In genomic region chr11:43919852-43920597, GRCh38 we compare ENCODE assay signal across 8 cellular contexts. TPM values are rescaled to one million over a fixed set of nuclear protein-coding genes. Genes with fewer than 3 reads are reported as not detected.
DNase-seq lines count a peak whose midpoint lies in the region; ATAC-seq and TF ChIP-seq lines count a peak whose summit lies in the region.
"Had no signal": no experiment of that assay in that cellular context is flagged by ENCODE, and none has a peak within 500 bp of the region (broad histone marks: within the 10 kb centered on the region; RNA-seq: fewer than 3 reads in every experiment).

No MANE protein-coding gene starts in this region.

- H3K4me1 ChIP-seq in colonic mucosa: no peaks in the 10 kb centered on the region
- peaks cover 0 to 27% (median 0%) of the 10 kb centered on the region in 4 donors for H3K4me1 ChIP-seq in right lobe of liver
- no peaks in the 10 kb centered on the region for H3K4me1 ChIP-seq in thymus (ENCODE audit: control insufficient read depth, insufficient read depth, low read length)

- DNase-seq in NCI-H187 treated with DMSO at 0.1 percent for 48 hours (lab: John Stamatoyannopoulos, UW): peak; percentile 44
- DNase-seq in colonic mucosa: no peak
- DNase-seq in right lobe of liver: no peak
- DNase-seq in stimulated activated CD4-positive, alpha-beta T cell treated with anti-CD3 and anti-CD28 coated beads, Interleukin-15, amount 100 ng/mL, for 24 hours: no peak
- DNase-seq in Ammon's horn (ENCODE audit: low spot score): no peak
- DNase-seq: activated naive CD4-positive, alpha-beta T cell treated with anti-CD3 and anti-CD28 coated beads, Interleukin-2, amount 50 U/mL, for 16 hours had no signal

- TF ChIP-seq CTCF in colonic mucosa (IDR thresholded peaks at IDR 0.05) (no peak), right lobe of liver (IDR thresholded peaks at IDR 0.05) (no peak)

- peak overlapping the region in 1 of 2 donors; percentile 27 for H3K9ac ChIP-seq in colonic mucosa (ENCODE audit: low read depth in 2 of 2, low read length in 2 of 2)

- no peaks in the 10 kb centered on the region for H3K27me3 ChIP-seq in colonic mucosa
- no peaks in the 10 kb centered on the region for H3K27me3 ChIP-seq in right lobe of liver
- H3K27me3 ChIP-seq in thymus (ENCODE audit: control insufficient read depth, insufficient read depth): no peaks in the 10 kb centered on the region

- ATAC-seq in right lobe of liver (no peak), GM21381 (IDR thresholded peaks at IDR 0.05; ENCODE audit: unreplicated experiment) (no peak)

- H3K4me3 ChIP-seq in colonic mucosa (no peak overlapping the region), right lobe of liver (no peak overlapping the region), thymus (ENCODE audit: low read length) (no peak overlapping the region)

- no peaks in the 10 kb centered on the region for H3K36me3 ChIP-seq in colonic mucosa
- H3K36me3 ChIP-seq in right lobe of liver: peaks cover 0 to 10% (median 0%) of the 10 kb centered on the region in 4 donors
- peaks cover 11% of the 10 kb centered on the region for H3K36me3 ChIP-seq in thymus (ENCODE audit: control insufficient read depth, insufficient read depth)

- TF ChIP-seq POLR2A in right lobe of liver (IDR thresholded peaks at IDR 0.05): no peak

- intact Hi-C loops in colonic mucosa (cut with DNase I): no loop called here
- intact Hi-C loops in right lobe of liver (cut with DNase I): no loop called here

- WGBS in right lobe of liver (ENCODE audit: insufficient coverage, low coverage, low lambda C conversion rate, missing lambda C conversion rate): 81% methylated on average over 13 of the region's 14 CpGs
- WGBS in thymus: 93% methylated on average over 14 of the region's 14 CpGs

- peak overlapping the region; percentile 70 for H3K27ac ChIP-seq in colonic mucosa
- H3K27ac ChIP-seq in right lobe of liver: peak overlapping the region; percentile 53 to 78 (median 68)
- H3K27ac ChIP-seq in thymus (ENCODE audit: low read depth): peak overlapping the region; percentile 54

- no peaks in the 10 kb centered on the region for H3K9me3 ChIP-seq in colonic mucosa
- no peaks in the 10 kb centered on the region for H3K9me3 ChIP-seq in right lobe of liver
- H3K9me3 ChIP-seq in thymus (ENCODE audit: control insufficient read depth): no peaks in the 10 kb centered on the region

RNA-seq across cellular contexts. Expression of gene C11orf96, which starts 22.4 kb away (rescaled TPM):
- 10 to 100 TPM in 1 of 2 donors, 1 to 10 TPM in 1; 9.3 to 26.7 TPM for total RNA-seq in colonic mucosa
- 100 to 1,000 TPM in 1 of 6 experiments, 10 to 100 TPM in 2, 1 to 10 TPM in 3; 5.4 to 115 (median 27.7) TPM for total RNA-seq in right lobe of liver
- 42.3 TPM for polyA plus RNA-seq in thymus

RNA-seq across cellular contexts. Expression of gene ALKBH3, which starts 39.4 kb away (rescaled TPM):
- total RNA-seq in colonic mucosa (10 to 100 TPM; 22.5 to 26.9 TPM), right lobe of liver (10 to 100 TPM; 11.2 to 20.2 (median 17.0) TPM)
- polyA plus RNA-seq in thymus: 33.5 TPM
